ENCODE assay signal across 9 cellular contexts in genomic region chr1:2208309-2209239, GRCh38. TPM values are rescaled to one million over a fixed set of nuclear protein-coding genes. Genes with fewer than 3 reads are reported as not detected.
DNase-seq lines count a peak whose midpoint lies in the region; ATAC-seq and TF ChIP-seq lines count a peak whose summit lies in the region.
"Had no signal": no experiment of that assay in that cellular context is flagged by ENCODE, and none has a peak within 500 bp of the region (broad histone marks: within the 10 kb centered on the region; RNA-seq: fewer than 3 reads in every experiment).

No MANE protein-coding gene starts in this region.

- intact Hi-C loops in posterior cingulate gyrus (cut with DNase I), result loop anchor here (10.0 kb wide), 1 partner anchor 376 kb away; the partner anchor contains the start of gene PRXL2B

- H3K36me3 Mint-ChIP-seq in progenitor cell of endocrine pancreas (ENCODE audit: insufficient read depth), result no peaks in the 10 kb centered on the region

- no peaks in the 10 kb centered on the region for H3K36me3 ChIP-seq in SK-N-MC (ENCODE audit: insufficient read depth, low read length)
- H3K36me3 ChIP-seq: WERI-Rb-1 had no signal

- no peaks in the 10 kb centered on the region for H3K27me3 Mint-ChIP-seq in progenitor cell of endocrine pancreas

- no peaks in the 10 kb centered on the region for H3K9me3 ChIP-seq in SK-N-MC (ENCODE audit: low read depth, low read length)

- peak; percentile 98 for DNase-seq in Caki2 (ENCODE audit: low read depth)
- no peak for DNase-seq in SK-N-MC (ENCODE audit: low read depth, low spot score)
- peak; percentile 95 for DNase-seq in fibroblast of the aortic adventitia (ENCODE audit: low read depth)
- DNase-seq in progenitor cell of endocrine pancreas (ENCODE audit: low spot score, unreplicated experiment), result no peak
- DNase-seq in NCI-H187 treated with DMSO at 0.1 percent for 48 hours (lab: John Stamatoyannopoulos, UW), result no peak
- DNase-seq in posterior cingulate gyrus, result no peak
- no peak for DNase-seq in stimulated activated naive CD8-positive, alpha-beta T cell treated with anti-CD3 and anti-CD28 coated beads, Interleukin-15, Interleukin-2, amounts not matched to agents 100 U/mL and 50 U/mL, for 24 hours
- no peak for DNase-seq in effector CD4-positive, alpha-beta T cell
- DNase-seq: WERI-Rb-1 had no signal

- H3K27ac ChIP-seq in SK-N-MC, result peak overlapping the region; percentile 46; the same call in 1 of the 2 replicates
- H3K27ac ChIP-seq: WERI-Rb-1 had no signal

- TF ChIP-seq CTCF in fibroblast of the aortic adventitia (IDR thresholded peaks at IDR 0.05; ENCODE audit: insufficient read depth, low read length) (peak; percentile 9), progenitor cell of endocrine pancreas (IDR thresholded peaks at IDR 0.05; ENCODE audit: unreplicated experiment) (peak; percentile 31)

- H3K27ac Mint-ChIP-seq in progenitor cell of endocrine pancreas, result no peak overlapping the region

- peak overlapping the region; percentile 29 for H3K4me3 Mint-ChIP-seq in progenitor cell of endocrine pancreas (ENCODE audit: low read depth)

- peaks cover 15% of the 10 kb centered on the region for H3K4me1 Mint-ChIP-seq in progenitor cell of endocrine pancreas (ENCODE audit: low read depth)

- H3K9ac ChIP-seq in SK-N-MC (ENCODE audit: insufficient read length), result no peak overlapping the region

- H3K4me3 ChIP-seq in SK-N-MC (no peak overlapping the region), fibroblast of the aortic adventitia (ENCODE audit: low read depth, low read length) (peak overlapping the region; percentile 37)

- H3K9me3 Mint-ChIP-seq in progenitor cell of endocrine pancreas (ENCODE audit: low read depth), result no peaks in the 10 kb centered on the region

- ATAC-seq in stimulated activated naive CD8-positive, alpha-beta T cell treated with anti-CD3 and anti-CD28 coated beads, Interleukin-15, Interleukin-2, amounts not matched to agents 100 U/mL and 50 U/mL, for 24 hours, result no peak

- in situ Hi-C loops in Caki2 (cut with HindIII; ENCODE audit: low pct_unique_long_range_greater_than_20kb, low sequenced_read_pairs), result no loop called here

RNA-seq across cellular contexts. Expression of gene FAAP20, which starts 14.0 kb away (rescaled TPM):
- 130 and 184 TPM in 2 replicates for total RNA-seq in Caki2 (2014; rRNA removed; shearing (Covaris generic); ENCODE audit: low replicate concordance)
- total RNA-seq in fibroblast of the aortic adventitia (ENCODE audit: low replicate concordance), result 18.5 and 23.2 TPM in 2 replicates
- 74.3 and 77.9 TPM in 2 replicates for total RNA-seq in progenitor cell of endocrine pancreas

RNA-seq across cellular contexts. Expression of gene SKI, which starts 19.5 kb away (rescaled TPM):
- total RNA-seq in Caki2 (2014; rRNA removed; shearing (Covaris generic); ENCODE audit: low replicate concordance), result 4.8 and 5.6 TPM in 2 replicates
- total RNA-seq in fibroblast of the aortic adventitia (ENCODE audit: low replicate concordance), result 28.1 and 36.6 TPM in 2 replicates
- total RNA-seq in progenitor cell of endocrine pancreas, result 56.2 and 59.4 TPM in 2 replicates

Comparison
In these comparisons a context has a peak if more than half of its experiments do, and no peak if none do; other contexts are left out.
1. DNase-seq: peak in Caki2 (single experiment) and fibroblast of the aortic adventitia (single experiment); none in SK-N-MC (single experiment), progenitor cell of endocrine pancreas (single experiment), NCI-H187 treated with DMSO at 0.1 percent for 48 hours (single experiment), posterior cingulate gyrus (0 of 10), stimulated activated naive CD8-positive, alpha-beta T cell treated with anti-CD3 and anti-CD28 coated beads, Interleukin-15, Interleukin-2, amounts not matched to agents 100 U/mL and 50 U/mL, for 24 hours (single experiment) and effector CD4-positive, alpha-beta T cell (single experiment).